ENCODE assay signal across 10 cellular contexts in the genomic region with DNA sequence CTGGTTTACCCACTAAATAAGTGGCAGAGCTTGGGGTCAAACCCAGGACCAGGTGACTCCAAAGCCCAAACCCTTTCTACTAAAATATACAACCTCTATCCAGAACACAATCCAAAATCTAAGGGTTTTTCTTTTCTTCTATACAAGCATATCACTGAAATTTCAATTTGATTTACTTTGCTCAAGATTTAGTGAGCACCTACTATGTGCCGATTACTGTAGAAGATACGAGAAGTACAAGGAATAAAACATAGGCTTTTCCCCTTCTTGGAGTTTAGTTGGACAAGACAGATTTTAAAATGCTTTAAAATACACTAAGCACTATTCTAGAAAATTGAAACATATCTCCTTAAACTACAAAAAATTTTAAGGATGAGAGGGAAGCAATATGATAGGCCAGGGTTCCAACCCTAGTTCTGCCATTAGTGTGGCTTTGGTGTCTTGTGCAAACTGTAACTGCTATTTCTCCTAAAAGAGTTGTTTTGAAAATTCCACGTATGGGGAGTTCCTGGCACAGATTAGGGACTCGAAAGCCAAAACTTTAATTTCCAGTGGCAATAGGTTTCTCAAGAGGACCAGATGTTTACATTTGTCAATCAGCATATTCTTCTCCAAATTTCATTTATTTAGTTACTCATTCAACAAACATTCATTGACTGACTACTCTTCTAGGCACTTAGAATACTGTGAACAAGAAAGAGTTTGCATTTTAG. TPM values are rescaled to one million over a fixed set of nuclear protein-coding genes. Genes with fewer than 3 reads are reported as not detected.
A peak's percentile ranks its signal among the peaks of the same experiment; 100 is the strongest.
DNase-seq lines count a peak whose midpoint lies in the region; ATAC-seq and TF ChIP-seq lines count a peak whose summit lies in the region.
"Had no signal": no experiment of that assay in that cellular context is flagged by ENCODE, and none has a peak within 500 bp of the region (broad histone marks: within the 10 kb centered on the region; RNA-seq: fewer than 3 reads in every experiment).

No MANE protein-coding gene starts in this region.

- peaks cover 18% of the 10 kb centered on the region for H3K36me3 Mint-ChIP-seq in activated naive CD8-positive, alpha-beta T cell treated with anti-CD3 and anti-CD28 coated beads for 36 hours

- ATAC-seq in right cardiac atrium = no peak
- ATAC-seq in left lung = no peak
- ATAC-seq in aorta (ENCODE audit: low FRiP score) = no peak
- no peak for ATAC-seq in HG02981 (IDR thresholded peaks at IDR 0.05; ENCODE audit: unreplicated experiment)

- DNase-seq in right cardiac atrium = no peak
- DNase-seq in cardiac septum (ENCODE audit: low spot score) = no peak
- DNase-seq in activated naive CD8-positive, alpha-beta T cell treated with anti-CD3 and anti-CD28 coated beads for 36 hours = no peak
- DNase-seq in left lung = no peak
- no peak for DNase-seq in aorta
- DNase-seq in middle frontal gyrus (ENCODE audit: extremely low spot score, low spot score) = no peak
- no peak for DNase-seq in islet precursor cell
- DNase-seq: effector memory CD4-positive, alpha-beta T cell; GF-D8 had no signal

- H3K36me3 ChIP-seq in left lung = peaks cover 0 to 9% of the 10 kb centered on the region in 2 donors
- H3K36me3 ChIP-seq in aorta (ENCODE audit: control insufficient read depth in 1 of 2, insufficient read depth in 2 of 2, low read length in 1 of 2) = no peaks in the 10 kb centered on the region

- H3K27me3 ChIP-seq in right cardiac atrium (ENCODE audit: control insufficient read depth, insufficient read depth) (no peaks in the 10 kb centered on the region), left lung (no peaks in the 10 kb centered on the region), aorta (ENCODE audit: control insufficient read depth in 1 of 2, insufficient read depth in 2 of 2, low read length in 1 of 2) (no peaks in the 10 kb centered on the region)

- no peaks in the 10 kb centered on the region for H3K9me3 Mint-ChIP-seq in activated naive CD8-positive, alpha-beta T cell treated with anti-CD3 and anti-CD28 coated beads for 36 hours

- WGBS in right cardiac atrium = 78% methylated on average over 4 of the region's 4 CpGs
- WGBS in aorta, 2 donors = 50 to 52% methylated on average over 4 of the region's 4 CpGs

- H3K4me3 ChIP-seq in right cardiac atrium (ENCODE audit: low read length) (no peak overlapping the region), left lung (peak overlapping the region in 1 of 2 donors; percentile 94), aorta (ENCODE audit: low read length in 2 of 2) (no peak overlapping the region)

- H3K4me1 Mint-ChIP-seq in activated naive CD8-positive, alpha-beta T cell treated with anti-CD3 and anti-CD28 coated beads for 36 hours = peaks cover 47% of the 10 kb centered on the region

- peak overlapping the region; percentile 56 for H3K27ac Mint-ChIP-seq in activated naive CD8-positive, alpha-beta T cell treated with anti-CD3 and anti-CD28 coated beads for 36 hours

- intact Hi-C loops in right cardiac atrium (cut with DNase I) = no loop called here
- intact Hi-C loops in cardiac septum (cut with DNase I) = loop anchor here (2.0 to 10.0 kb wide), 2 partner anchors 17 to 683 kb away; partner anchors contain the start of genes DHRS7 and GPR135
- intact Hi-C loops in left lung (cut with DNase I) = no loop called here
- intact Hi-C loops in aorta (cut with DNase I) = loop anchor here (2.0 to 10.0 kb wide), 3 partner anchors 15 to 203 kb away; no protein-coding TSS in a partner anchor

- no peak for TF ChIP-seq CTCF in left lung (IDR thresholded peaks at IDR 0.05)

- H3K9me3 ChIP-seq in right cardiac atrium (ENCODE audit: control insufficient read depth, low read length) = no peaks in the 10 kb centered on the region
- H3K9me3 ChIP-seq in left lung = no peaks in the 10 kb centered on the region
- H3K9me3 ChIP-seq in aorta (ENCODE audit: control insufficient read depth, low read length) = no peaks in the 10 kb centered on the region

- peaks cover 8% of the 10 kb centered on the region for H3K4me1 ChIP-seq in right cardiac atrium (ENCODE audit: control insufficient read depth, insufficient read depth, low read length)
- peaks cover 22 to 56% of the 10 kb centered on the region in 2 donors for H3K4me1 ChIP-seq in left lung
- no peaks in the 10 kb centered on the region for H3K4me1 ChIP-seq in aorta (ENCODE audit: control insufficient read depth in 1 of 2, insufficient read depth in 2 of 2, low read length in 2 of 2)

- no peaks in the 10 kb centered on the region for H3K27me3 Mint-ChIP-seq in activated naive CD8-positive, alpha-beta T cell treated with anti-CD3 and anti-CD28 coated beads for 36 hours

- peak overlapping the region; percentile 94 for H3K4me3 Mint-ChIP-seq in activated naive CD8-positive, alpha-beta T cell treated with anti-CD3 and anti-CD28 coated beads for 36 hours

- H3K27ac ChIP-seq in right cardiac atrium (ENCODE audit: low read length) (peak overlapping the region; percentile 71), left lung (peak overlapping the region; percentile 93 to 96), aorta (ENCODE audit: low read depth in 1 of 2, low read length in 2 of 2) (peak overlapping the region; percentile 36 to 89)

RNA-seq across cellular contexts. Expression of gene L3HYPDH, which starts 2.6 kb away (rescaled TPM):
- 10 to 100 TPM; 18.8 to 28.0 (median 24.7) TPM for total RNA-seq in right cardiac atrium
- 18.1 TPM for polyA plus RNA-seq in right cardiac atrium
- 20.3 TPM for total RNA-seq in cardiac septum
- 1 to 10 TPM; 9.3 to 9.7 TPM for total RNA-seq in activated naive CD8-positive, alpha-beta T cell treated with anti-CD3 and anti-CD28 coated beads for 36 hours
- 10 to 100 TPM; 15.8 to 21.2 TPM for total RNA-seq in left lung
- 10 to 100 TPM; 31.4 to 53.1 TPM for total RNA-seq in aorta
- polyA plus RNA-seq in aorta = 10 to 100 TPM; 20.4 to 34.4 TPM

RNA-seq across cellular contexts. Expression of gene JKAMP, which starts 2.8 kb away (rescaled TPM):
- 10 to 100 TPM; 27.9 to 35.4 (median 33.4) TPM for total RNA-seq in right cardiac atrium
- polyA plus RNA-seq in right cardiac atrium = 28.0 TPM
- 21.1 TPM for total RNA-seq in cardiac septum
- total RNA-seq in activated naive CD8-positive, alpha-beta T cell treated with anti-CD3 and anti-CD28 coated beads for 36 hours = 10 to 100 TPM; 19.8 to 23.6 TPM
- 10 to 100 TPM; 41.6 to 53.3 TPM for total RNA-seq in left lung
- 10 to 100 TPM; 29.2 to 31.9 TPM for total RNA-seq in aorta
- polyA plus RNA-seq in aorta = 10 to 100 TPM; 19.2 to 54.4 TPM

RNA-seq across cellular contexts. Expression of gene GPR135, which starts 16.4 kb away (rescaled TPM):
- total RNA-seq in right cardiac atrium (1 to 10 TPM; 4.5 to 5.1 (median 4.9) TPM), cardiac septum (3.2 TPM), left lung (1 to 10 TPM; 1.7 to 2.6 TPM), aorta (1 to 10 TPM; 7.4 to 9.0 TPM)
- polyA plus RNA-seq in right cardiac atrium (1.5 TPM), aorta (1 to 10 TPM in 1 of 2 donors, under 1 TPM in 1; 0.50 to 3.8 TPM)
- under 1 TPM; 0.60 to 0.97 TPM for total RNA-seq in activated naive CD8-positive, alpha-beta T cell treated with anti-CD3 and anti-CD28 coated beads for 36 hours

Comparison
In these comparisons a context has a peak if more than half of its experiments do, and no peak if none do; other contexts are left out.
1. intact Hi-C loops: an anchor here in cardiac septum (2.0 to 10.0 kb wide) and aorta (2.0 to 10.0 kb wide); none called in right cardiac atrium and left lung.